ENCODE assay signal across 26 cellular contexts in the genomic region with DNA sequence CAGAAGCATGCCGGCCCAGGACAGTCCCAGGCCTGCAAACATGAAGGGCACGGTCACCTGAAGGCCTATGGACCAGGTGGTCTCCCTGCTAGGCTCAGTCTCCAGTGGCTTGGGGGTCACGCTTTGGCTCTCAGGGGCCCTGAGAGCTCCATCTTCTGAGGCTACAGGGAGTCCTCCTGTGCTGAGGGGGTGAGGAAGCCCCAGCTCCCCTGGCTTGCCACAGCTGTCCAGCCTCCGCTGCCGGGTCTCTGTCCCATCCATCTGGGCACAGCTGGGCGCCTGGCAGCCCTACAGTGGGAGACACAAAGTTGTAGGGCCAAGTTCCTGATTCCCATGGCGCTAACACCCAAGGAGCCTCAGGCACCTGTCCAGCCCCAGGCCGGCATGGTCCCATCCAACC.
"Had no signal": no experiment of that assay in that cellular context is flagged by ENCODE, and none has a peak within 500 bp of the region (broad histone marks: within the 10 kb centered on the region; RNA-seq: fewer than 3 reads in every experiment).

No MANE protein-coding gene starts in this region.

- H3K27ac ChIP-seq: gastrocnemius medialis, heart left ventricle, hepatocyte, psoas muscle, sigmoid colon, testis, tibial artery had no signal

- H3K4me1 ChIP-seq: gastrocnemius medialis, heart left ventricle, psoas muscle, tibial artery had no signal

- H3K27me3 ChIP-seq: gastrocnemius medialis, heart left ventricle, hepatocyte, sigmoid colon, testis, tibial artery had no signal

- H3K9me3 Mint-ChIP-seq: effector memory CD8-positive, alpha-beta T cell; type B pancreatic cell had no signal

- H3K4me3 ChIP-seq: gastrocnemius medialis, heart left ventricle, hepatocyte, lung, mucosa of descending colon, psoas muscle, sigmoid colon, testis, tibial artery had no signal

- DNase-seq: cortex of kidney; effector memory CD8-positive, alpha-beta T cell; foreskin fibroblast; gastrocnemius medialis; heart left ventricle; kidney; mucosa of descending colon; naive B cell; psoas muscle; sigmoid colon; stimulated activated CD4-positive, alpha-beta T cell treated with anti-CD3 and anti-CD28 coated beads, Interleukin-2, amount 100 ng/mL, for 24 hours; stimulated activated CD4-positive, alpha-beta T cell treated with anti-CD3 and anti-CD28 coated beads, Interleukin-4, amount 100 ng/mL, for 24 hours; stimulated activated naive CD8-positive, alpha-beta T cell treated with anti-CD3 and anti-CD28 coated beads, Interleukin-15, Interleukin-2, amounts not matched to agents 100 U/mL and 50 U/mL, for 24 hours; substantia nigra; testis; tibial artery had no signal

- ATAC-seq: effector memory CD8-positive, alpha-beta T cell; gastrocnemius medialis; heart left ventricle; left lobe of liver; mucosa of descending colon; natural killer cell treated with Interleukin-12 subunit alpha and Interleukin-12 subunit beta and Interleukin-15 and Interleukin-18, amount 100 ng/mL, for 72 hours; right cardiac atrium; stimulated activated memory B cell treated with anti-CD40 and anti-IgM and Interleukin-4, amounts not matched to agents 10 μg/mL and 1 μg/mL and 100 μg/mL, for 72 hours; stimulated activated naive CD8-positive, alpha-beta T cell treated with anti-CD3 and anti-CD28 coated beads, Interleukin-15, Interleukin-2, amounts not matched to agents 100 U/mL and 50 U/mL, for 24 hours had no signal

- H3K79me2 ChIP-seq: hepatocyte had no signal

- H3K27ac Mint-ChIP-seq: effector memory CD8-positive, alpha-beta T cell; memory B cell; mesothelial cell of epicardium; natural killer cell treated with Interleukin-12 subunit alpha and Interleukin-12 subunit beta and Interleukin-15 and Interleukin-18, amount 100 ng/mL, for 72 hours; stimulated activated memory B cell treated with anti-CD40 and anti-IgM and Interleukin-4, amounts not matched to agents 10 μg/mL and 1 μg/mL and 100 μg/mL, for 72 hours; type B pancreatic cell had no signal

- H3K4me2 ChIP-seq: hepatocyte had no signal

- H3K27me3 Mint-ChIP-seq: effector memory CD8-positive, alpha-beta T cell; memory B cell; naive B cell; natural killer cell treated with Interleukin-12 subunit alpha and Interleukin-12 subunit beta and Interleukin-15 and Interleukin-18, amount 100 ng/mL, for 72 hours; stimulated activated memory B cell treated with anti-CD40 and anti-IgM and Interleukin-4, amounts not matched to agents 10 μg/mL and 1 μg/mL and 100 μg/mL, for 72 hours; type B pancreatic cell had no signal

- H2AFZ ChIP-seq: hepatocyte had no signal

- H3K9me3 ChIP-seq: gastrocnemius medialis, mucosa of descending colon, psoas muscle, testis, tibial artery had no signal

- H3K4me1 Mint-ChIP-seq: neural crest cell had no signal

- H3K4me3 Mint-ChIP-seq: effector memory CD8-positive, alpha-beta T cell; memory B cell; mesothelial cell of epicardium; natural killer cell treated with Interleukin-12 subunit alpha and Interleukin-12 subunit beta and Interleukin-15 and Interleukin-18, amount 100 ng/mL, for 72 hours; neural crest cell; stimulated activated memory B cell treated with anti-CD40 and anti-IgM and Interleukin-4, amounts not matched to agents 10 μg/mL and 1 μg/mL and 100 μg/mL, for 72 hours; type B pancreatic cell had no signal

- FAIRE-seq: kidney had no signal
